In genomic region chr17:31649302-31649701, GRCh38 we compare ENCODE assay signal across 22 cellular contexts.
"Had no signal": no experiment of that assay in that cellular context is flagged by ENCODE, and none has a peak within 500 bp of the region (broad histone marks: within the 10 kb centered on the region; RNA-seq: fewer than 3 reads in every experiment).

No MANE protein-coding gene starts in this region.

- H3K4me3 Mint-ChIP-seq: IgD-negative memory B cell had no signal

- ATAC-seq: HepG2, K562, Panc1, PC-3, SK-N-SH treated with all-trans-retinoic acid at 6 μM for 48 hours had no signal

- H3K27ac Mint-ChIP-seq: IgD-negative memory B cell had no signal

- DNase-seq: Kasumi-1, MM.1S, NCI-H1092 treated with DMSO at 0.1 percent for 48 hours, NCI-H1436, NCI-H187, NCI-H2029, NCI-H2081 treated with DMSO at 0.1 percent for 48 hours, NCI-H2171, NCI-H226, NCI-H446, NCI-H510A, NCI-H524 treated with DMSO at 0.1 percent for 48 hours, NCI-H69, NCI-H774, PC-3, SHP77 treated with DMSO at 0.1 percent for 48 hours, SJCRH30 had no signal
